ENCODE assay signal across 1 cellular context in the genomic region with DNA sequence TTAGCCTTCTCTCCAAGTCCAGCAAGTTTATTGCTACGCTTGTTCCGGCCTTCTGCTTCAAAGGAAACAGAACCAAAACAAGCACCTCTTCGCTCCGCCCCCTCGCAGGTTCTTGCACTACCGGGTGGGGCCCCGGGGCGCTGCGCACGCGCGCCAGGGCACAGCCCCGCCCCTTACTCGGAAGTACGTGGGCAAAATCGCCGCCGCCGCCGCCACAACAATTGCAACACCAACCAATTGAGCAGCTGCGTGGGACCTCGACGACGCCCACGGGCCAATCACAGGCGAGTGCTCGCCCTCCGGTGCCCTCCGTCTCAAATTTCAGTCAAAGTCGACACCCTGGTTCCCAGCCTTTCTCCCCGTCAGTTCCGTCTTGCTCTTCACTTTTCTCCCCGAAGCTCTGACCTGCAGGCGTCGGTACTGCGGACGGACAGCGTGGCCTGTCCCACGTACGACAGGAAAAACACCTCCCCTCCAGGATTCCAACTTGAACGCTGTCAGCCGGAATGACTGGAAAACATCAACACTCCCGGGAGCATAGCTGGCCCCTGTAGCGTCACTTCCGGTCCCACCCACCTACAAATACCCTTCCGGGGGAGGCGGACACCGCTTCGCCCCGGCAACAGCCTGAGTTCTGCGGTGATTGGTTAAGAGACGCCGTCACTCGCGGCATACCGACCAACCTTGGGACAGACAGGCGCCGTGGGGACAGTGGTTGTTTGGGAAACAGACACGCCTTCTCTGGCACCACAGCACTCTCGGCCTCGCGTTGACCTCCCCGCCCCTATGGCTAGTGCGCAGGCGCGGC.
TF ChIP-seq lines count a peak whose summit lies in the region.

No MANE protein-coding gene starts in this region.

TF ChIP-seq in K562, 482 proteins besides CTCF, POLR2A, EP300 and RAD21 (continued from another document and continues in another):
- TF ChIP-seq, protein P1, sequence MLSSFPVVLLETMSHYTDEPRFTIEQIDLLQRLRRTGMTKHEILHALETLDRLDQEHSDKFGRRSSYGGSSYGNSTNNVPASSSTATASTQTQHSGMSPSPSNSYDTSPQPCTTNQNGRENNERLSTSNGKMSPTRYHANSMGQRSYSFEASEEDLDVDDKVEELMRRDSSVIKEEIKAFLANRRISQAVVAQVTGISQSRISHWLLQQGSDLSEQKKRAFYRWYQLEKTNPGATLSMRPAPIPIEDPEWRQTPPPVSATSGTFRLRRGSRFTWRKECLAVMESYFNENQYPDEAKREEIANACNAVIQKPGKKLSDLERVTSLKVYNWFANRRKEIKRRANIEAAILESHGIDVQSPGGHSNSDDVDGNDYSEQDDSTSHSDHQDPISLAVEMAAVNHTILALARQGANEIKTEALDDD (IDR thresholded peaks at IDR 0.05), result no peak
- TF ChIP-seq KDM5B (IDR thresholded peaks at IDR 0.05; ENCODE audit: insufficient replicate concordance, low read depth, low read length) (no peak), ZFP30 (CRISPR knock-in tag; IDR thresholded peaks at IDR 0.05; ENCODE audit: borderline replicate concordance) (no peak), RBM22 (IDR thresholded peaks at IDR 0.05; ENCODE audit: low read depth, low read length, poor library complexity, severe bottlenecking) (no peak), HDAC3 (IDR thresholded peaks at IDR 0.05; ENCODE audit: borderline replicate concordance, partially characterized antibody) (no peak), PML (IDR thresholded peaks at IDR 0.05; ENCODE audit: low read length) (peak; percentile 31), WHSC1 (IDR thresholded peaks at IDR 0.05; ENCODE audit: low read length) (no peak), PCBP1 (IDR thresholded peaks at IDR 0.05; ENCODE audit: low read depth, low read length, poor library complexity, severe bottlenecking) (no peak), ZNF224 (CRISPR knock-in tag; IDR thresholded peaks at IDR 0.05) (no peak), ZNF197 (CRISPR knock-in tag; IDR thresholded peaks at IDR 0.05; ENCODE audit: low read depth) (no peak), SRSF9 (IDR thresholded peaks at IDR 0.05; ENCODE audit: borderline replicate concordance, low read depth, low read length) (no peak), ZNF77 (CRISPR knock-in tag; IDR thresholded peaks at IDR 0.05) (no peak), L3MBTL2 (IDR thresholded peaks at IDR 0.05) (peak; percentile 69), KDM1A (IDR thresholded peaks at IDR 0.05) (no peak), SMARCA5 (IDR thresholded peaks at IDR 0.05) (no peak), EZH2 (IDR thresholded peaks at IDR 0.05; ENCODE audit: borderline replicate concordance, low read depth, low read length) (no peak), TCFL5 (CRISPR knock-in tag; conservative IDR thresholded peaks at IDR 0.05) (no peak), ZNF232 (CRISPR knock-in tag; IDR thresholded peaks at IDR 0.05) (no peak), MTF1 (CRISPR knock-in tag; IDR thresholded peaks at IDR 0.05; ENCODE audit: borderline replicate concordance) (no peak), SAFB2 (IDR thresholded peaks at IDR 0.05; ENCODE audit: borderline replicate concordance, low read depth, low read length, severe bottlenecking) (no peak), CBX5 (IDR thresholded peaks at IDR 0.05; ENCODE audit: borderline replicate concordance, low read depth) (no peak), PHB2 (IDR thresholded peaks at IDR 0.05; ENCODE audit: low read depth) (no peak), CREB1 (IDR thresholded peaks at IDR 0.05) (peak; percentile 79), CREB1 (CRISPR knock-in tag; IDR thresholded peaks at IDR 0.05) (peak; percentile 91), HSF4 (CRISPR knock-in tag; IDR thresholded peaks at IDR 0.05; ENCODE audit: borderline replicate concordance) (no peak), ZNF707 (CRISPR knock-in tag; conservative IDR thresholded peaks at IDR 0.05) (no peak), ZFP36 (IDR thresholded peaks at IDR 0.05; ENCODE audit: low read depth, low read length, partially characterized antibody) (no peak), ZNF584 (CRISPR knock-in tag; IDR thresholded peaks at IDR 0.05; ENCODE audit: low read depth) (no peak), SMAD3 (CRISPR knock-in tag; conservative IDR thresholded peaks at IDR 0.05) (no peak), ZNF316 (IDR thresholded peaks at IDR 0.05) (no peak), CSDE1 (IDR thresholded peaks at IDR 0.05) (peak in 1 of 2 experiments; percentile 64; a peak in 1 of 4 replicates), ARID2 (IDR thresholded peaks at IDR 0.05) (no peak), NEUROD1 (IDR thresholded peaks at IDR 0.05; ENCODE audit: borderline replicate concordance, low read depth, low read length, partially characterized antibody) (peak; percentile 86), SETDB1 (IDR thresholded peaks at IDR 0.05; ENCODE audit: low read length) (no peak), SRSF3 (IDR thresholded peaks at IDR 0.05; ENCODE audit: insufficient read depth, low read length) (no peak), SRSF7 (optimal IDR thresholded peaks at IDR 0.05; ENCODE audit: low read depth, low read length) (no peak), ZC3H11A (IDR thresholded peaks at IDR 0.05; ENCODE audit: low read depth, low read length) (no peak), NCOA4 (IDR thresholded peaks at IDR 0.05; ENCODE audit: partially characterized antibody) (no peak), BHLHE40 (IDR thresholded peaks at IDR 0.05; ENCODE audit: low read length) (no peak), SMARCE1 (IDR thresholded peaks at IDR 0.05) (no peak), BCOR (IDR thresholded peaks at IDR 0.05) (no peak), POU5F1 (IDR thresholded peaks at IDR 0.05; ENCODE audit: borderline replicate concordance, low read depth, low read length, partially characterized antibody) (no peak), MAFK (IDR thresholded peaks at IDR 0.05; ENCODE audit: low read length) (no peak)
- TF ChIP-seq, protein P2, sequence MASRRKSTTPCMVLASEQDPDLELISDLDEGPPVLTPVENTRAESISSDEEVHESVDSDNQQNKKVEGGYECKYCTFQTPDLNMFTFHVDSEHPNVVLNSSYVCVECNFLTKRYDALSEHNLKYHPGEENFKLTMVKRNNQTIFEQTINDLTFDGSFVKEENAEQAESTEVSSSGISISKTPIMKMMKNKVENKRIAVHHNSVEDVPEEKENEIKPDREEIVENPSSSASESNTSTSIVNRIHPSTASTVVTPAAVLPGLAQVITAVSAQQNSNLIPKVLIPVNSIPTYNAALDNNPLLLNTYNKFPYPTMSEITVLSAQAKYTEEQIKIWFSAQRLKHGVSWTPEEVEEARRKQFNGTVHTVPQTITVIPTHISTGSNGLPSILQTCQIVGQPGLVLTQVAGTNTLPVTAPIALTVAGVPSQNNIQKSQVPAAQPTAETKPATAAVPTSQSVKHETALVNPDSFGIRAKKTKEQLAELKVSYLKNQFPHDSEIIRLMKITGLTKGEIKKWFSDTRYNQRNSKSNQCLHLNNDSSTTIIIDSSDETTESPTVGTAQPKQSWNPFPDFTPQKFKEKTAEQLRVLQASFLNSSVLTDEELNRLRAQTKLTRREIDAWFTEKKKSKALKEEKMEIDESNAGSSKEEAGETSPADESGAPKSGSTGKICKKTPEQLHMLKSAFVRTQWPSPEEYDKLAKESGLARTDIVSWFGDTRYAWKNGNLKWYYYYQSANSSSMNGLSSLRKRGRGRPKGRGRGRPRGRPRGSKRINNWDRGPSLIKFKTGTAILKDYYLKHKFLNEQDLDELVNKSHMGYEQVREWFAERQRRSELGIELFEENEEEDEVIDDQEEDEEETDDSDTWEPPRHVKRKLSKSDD (conservative IDR thresholded peaks at IDR 0.05; ENCODE audit: low read length), result no peak
- TF ChIP-seq, protein P3, sequence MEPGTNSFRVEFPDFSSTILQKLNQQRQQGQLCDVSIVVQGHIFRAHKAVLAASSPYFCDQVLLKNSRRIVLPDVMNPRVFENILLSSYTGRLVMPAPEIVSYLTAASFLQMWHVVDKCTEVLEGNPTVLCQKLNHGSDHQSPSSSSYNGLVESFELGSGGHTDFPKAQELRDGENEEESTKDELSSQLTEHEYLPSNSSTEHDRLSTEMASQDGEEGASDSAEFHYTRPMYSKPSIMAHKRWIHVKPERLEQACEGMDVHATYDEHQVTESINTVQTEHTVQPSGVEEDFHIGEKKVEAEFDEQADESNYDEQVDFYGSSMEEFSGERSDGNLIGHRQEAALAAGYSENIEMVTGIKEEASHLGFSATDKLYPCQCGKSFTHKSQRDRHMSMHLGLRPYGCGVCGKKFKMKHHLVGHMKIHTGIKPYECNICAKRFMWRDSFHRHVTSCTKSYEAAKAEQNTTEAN (CRISPR knock-in tag; IDR thresholded peaks at IDR 0.05), result no peak
- TF ChIP-seq, protein P4, sequence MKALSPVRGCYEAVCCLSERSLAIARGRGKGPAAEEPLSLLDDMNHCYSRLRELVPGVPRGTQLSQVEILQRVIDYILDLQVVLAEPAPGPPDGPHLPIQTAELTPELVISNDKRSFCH (CRISPR knock-in tag; IDR thresholded peaks at IDR 0.05), result no peak
- TF ChIP-seq, protein P4 (tag; IDR thresholded peaks at IDR 0.05), result no peak
- TF ChIP-seq, protein P5, sequence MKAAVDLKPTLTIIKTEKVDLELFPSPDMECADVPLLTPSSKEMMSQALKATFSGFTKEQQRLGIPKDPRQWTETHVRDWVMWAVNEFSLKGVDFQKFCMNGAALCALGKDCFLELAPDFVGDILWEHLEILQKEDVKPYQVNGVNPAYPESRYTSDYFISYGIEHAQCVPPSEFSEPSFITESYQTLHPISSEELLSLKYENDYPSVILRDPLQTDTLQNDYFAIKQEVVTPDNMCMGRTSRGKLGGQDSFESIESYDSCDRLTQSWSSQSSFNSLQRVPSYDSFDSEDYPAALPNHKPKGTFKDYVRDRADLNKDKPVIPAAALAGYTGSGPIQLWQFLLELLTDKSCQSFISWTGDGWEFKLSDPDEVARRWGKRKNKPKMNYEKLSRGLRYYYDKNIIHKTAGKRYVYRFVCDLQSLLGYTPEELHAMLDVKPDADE (conservative IDR thresholded peaks at IDR 0.05; ENCODE audit: control insufficient read depth, low read depth, low read length), result peak; percentile 69
- TF ChIP-seq, protein P6, sequence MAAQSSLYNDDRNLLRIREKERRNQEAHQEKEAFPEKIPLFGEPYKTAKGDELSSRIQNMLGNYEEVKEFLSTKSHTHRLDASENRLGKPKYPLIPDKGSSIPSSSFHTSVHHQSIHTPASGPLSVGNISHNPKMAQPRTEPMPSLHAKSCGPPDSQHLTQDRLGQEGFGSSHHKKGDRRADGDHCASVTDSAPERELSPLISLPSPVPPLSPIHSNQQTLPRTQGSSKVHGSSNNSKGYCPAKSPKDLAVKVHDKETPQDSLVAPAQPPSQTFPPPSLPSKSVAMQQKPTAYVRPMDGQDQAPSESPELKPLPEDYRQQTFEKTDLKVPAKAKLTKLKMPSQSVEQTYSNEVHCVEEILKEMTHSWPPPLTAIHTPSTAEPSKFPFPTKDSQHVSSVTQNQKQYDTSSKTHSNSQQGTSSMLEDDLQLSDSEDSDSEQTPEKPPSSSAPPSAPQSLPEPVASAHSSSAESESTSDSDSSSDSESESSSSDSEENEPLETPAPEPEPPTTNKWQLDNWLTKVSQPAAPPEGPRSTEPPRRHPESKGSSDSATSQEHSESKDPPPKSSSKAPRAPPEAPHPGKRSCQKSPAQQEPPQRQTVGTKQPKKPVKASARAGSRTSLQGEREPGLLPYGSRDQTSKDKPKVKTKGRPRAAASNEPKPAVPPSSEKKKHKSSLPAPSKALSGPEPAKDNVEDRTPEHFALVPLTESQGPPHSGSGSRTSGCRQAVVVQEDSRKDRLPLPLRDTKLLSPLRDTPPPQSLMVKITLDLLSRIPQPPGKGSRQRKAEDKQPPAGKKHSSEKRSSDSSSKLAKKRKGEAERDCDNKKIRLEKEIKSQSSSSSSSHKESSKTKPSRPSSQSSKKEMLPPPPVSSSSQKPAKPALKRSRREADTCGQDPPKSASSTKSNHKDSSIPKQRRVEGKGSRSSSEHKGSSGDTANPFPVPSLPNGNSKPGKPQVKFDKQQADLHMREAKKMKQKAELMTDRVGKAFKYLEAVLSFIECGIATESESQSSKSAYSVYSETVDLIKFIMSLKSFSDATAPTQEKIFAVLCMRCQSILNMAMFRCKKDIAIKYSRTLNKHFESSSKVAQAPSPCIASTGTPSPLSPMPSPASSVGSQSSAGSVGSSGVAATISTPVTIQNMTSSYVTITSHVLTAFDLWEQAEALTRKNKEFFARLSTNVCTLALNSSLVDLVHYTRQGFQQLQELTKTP (IDR thresholded peaks at IDR 0.05; ENCODE audit: low read depth in 1 of 2, partially characterized antibody in 2 of 2), result peak in 1 of 2 experiments; percentile 28
- TF ChIP-seq, protein P7, sequence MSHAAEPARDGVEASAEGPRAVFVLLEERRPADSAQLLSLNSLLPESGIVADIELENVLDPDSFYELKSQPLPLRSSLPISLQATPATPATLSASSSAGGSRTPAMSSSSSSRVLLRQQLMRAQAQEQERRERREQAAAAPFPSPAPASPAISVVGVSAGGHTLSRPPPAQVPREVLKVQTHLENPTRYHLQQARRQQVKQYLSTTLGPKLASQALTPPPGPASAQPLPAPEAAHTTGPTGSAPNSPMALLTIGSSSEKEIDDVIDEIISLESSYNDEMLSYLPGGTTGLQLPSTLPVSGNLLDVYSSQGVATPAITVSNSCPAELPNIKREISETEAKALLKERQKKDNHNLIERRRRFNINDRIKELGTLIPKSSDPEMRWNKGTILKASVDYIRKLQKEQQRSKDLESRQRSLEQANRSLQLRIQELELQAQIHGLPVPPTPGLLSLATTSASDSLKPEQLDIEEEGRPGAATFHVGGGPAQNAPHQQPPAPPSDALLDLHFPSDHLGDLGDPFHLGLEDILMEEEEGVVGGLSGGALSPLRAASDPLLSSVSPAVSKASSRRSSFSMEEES (CRISPR knock-in tag; IDR thresholded peaks at IDR 0.05), result no peak
- TF ChIP-seq, protein P8, sequence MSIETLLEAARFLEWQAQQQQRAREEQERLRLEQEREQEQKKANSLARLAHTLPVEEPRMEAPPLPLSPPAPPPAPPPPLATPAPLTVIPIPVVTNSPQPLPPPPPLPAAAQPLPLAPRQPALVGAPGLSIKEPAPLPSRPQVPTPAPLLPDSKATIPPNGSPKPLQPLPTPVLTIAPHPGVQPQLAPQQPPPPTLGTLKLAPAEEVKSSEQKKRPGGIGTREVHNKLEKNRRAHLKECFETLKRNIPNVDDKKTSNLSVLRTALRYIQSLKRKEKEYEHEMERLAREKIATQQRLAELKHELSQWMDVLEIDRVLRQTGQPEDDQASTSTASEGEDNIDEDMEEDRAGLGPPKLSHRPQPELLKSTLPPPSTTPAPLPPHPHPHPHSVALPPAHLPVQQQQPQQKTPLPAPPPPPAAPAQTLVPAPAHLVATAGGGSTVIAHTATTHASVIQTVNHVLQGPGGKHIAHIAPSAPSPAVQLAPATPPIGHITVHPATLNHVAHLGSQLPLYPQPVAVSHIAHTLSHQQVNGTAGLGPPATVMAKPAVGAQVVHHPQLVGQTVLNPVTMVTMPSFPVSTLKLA (conservative IDR thresholded peaks at IDR 0.05), result peak; percentile 69 to 85
- TF ChIP-seq, protein P9, sequence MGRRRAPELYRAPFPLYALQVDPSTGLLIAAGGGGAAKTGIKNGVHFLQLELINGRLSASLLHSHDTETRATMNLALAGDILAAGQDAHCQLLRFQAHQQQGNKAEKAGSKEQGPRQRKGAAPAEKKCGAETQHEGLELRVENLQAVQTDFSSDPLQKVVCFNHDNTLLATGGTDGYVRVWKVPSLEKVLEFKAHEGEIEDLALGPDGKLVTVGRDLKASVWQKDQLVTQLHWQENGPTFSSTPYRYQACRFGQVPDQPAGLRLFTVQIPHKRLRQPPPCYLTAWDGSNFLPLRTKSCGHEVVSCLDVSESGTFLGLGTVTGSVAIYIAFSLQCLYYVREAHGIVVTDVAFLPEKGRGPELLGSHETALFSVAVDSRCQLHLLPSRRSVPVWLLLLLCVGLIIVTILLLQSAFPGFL (CRISPR knock-in tag; IDR thresholded peaks at IDR 0.05), result no peak
